Comparison of ENCODE assay signal across 1 cellular context in the genomic region with DNA sequence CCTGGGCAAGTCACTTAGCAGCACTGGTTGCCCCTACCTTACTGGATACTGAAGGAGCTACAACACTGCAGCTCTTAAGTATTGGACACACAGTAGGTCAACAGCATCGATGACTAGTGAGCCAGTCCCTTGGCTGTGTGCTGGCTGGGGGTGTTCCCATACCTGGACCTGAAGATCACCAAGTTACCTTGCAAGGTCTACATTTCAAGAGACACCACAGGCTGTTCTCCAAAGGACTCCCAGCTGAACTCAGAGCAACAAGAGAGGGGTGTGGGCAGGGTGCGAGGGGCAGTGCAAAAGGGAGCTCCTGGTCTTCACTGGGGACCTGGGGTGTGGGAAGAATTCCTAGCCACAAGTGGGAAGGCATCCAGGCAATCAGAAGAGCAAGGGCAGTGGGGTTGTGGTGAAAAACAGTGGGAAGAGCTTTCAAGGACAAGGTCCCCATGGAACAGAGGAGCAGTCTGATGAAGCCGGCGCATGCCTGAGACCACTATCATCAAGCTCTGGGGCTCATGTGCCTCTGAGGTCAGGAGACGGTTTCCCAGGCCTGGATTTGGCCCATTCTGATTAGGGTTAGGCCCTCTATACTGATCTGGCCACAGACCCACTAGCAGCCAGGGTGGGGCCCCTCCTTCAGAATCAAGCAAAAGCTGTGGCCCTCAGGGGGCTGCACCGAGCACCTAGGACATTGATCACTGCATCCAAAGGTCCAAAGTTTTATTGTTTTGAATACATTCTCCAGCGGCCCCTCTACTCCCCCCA.
TF ChIP-seq lines count a peak whose summit lies in the region.

No MANE protein-coding gene starts in this region.

TF ChIP-seq in A549, 52 proteins besides CTCF, POLR2A, EP300 and RAD21 (continued from another document):
- peak; percentile 55; the same call in 1 of the 2 replicates for TF ChIP-seq PBX3 (IDR thresholded peaks at IDR 0.05)
- TF ChIP-seq POLR2AphosphoS2 (conservative IDR thresholded peaks at IDR 0.05; ENCODE audit: low read length): peak; percentile 69; the same call in 1 of the 2 replicates
TF ChIP-seq in A549: peak in this region for 4.
